Comparison of ENCODE assay signal across 19 cellular contexts in genomic region chr3:46537789-46538188, GRCh38. TPM values are rescaled to one million over a fixed set of nuclear protein-coding genes. Genes with fewer than 3 reads are reported as not detected.
DNase-seq lines count a peak whose midpoint lies in the region; ATAC-seq and TF ChIP-seq lines count a peak whose summit lies in the region.
"Had no signal": no experiment of that assay in that cellular context is flagged by ENCODE, and none has a peak within 500 bp of the region (broad histone marks: within the 10 kb centered on the region; RNA-seq: fewer than 3 reads in every experiment).

No MANE protein-coding gene starts in this region.

- peak overlapping the region; percentile 99 for H3K27ac ChIP-seq in KOPT-K1 (ENCODE audit: low read depth, low read length, poor library complexity, severe bottlenecking)
- no peak overlapping the region for H3K27ac ChIP-seq in adrenal gland
- H3K27ac ChIP-seq: A549, cardiac muscle cell, ovary had no signal

- H3K9me3 Mint-ChIP-seq in activated CD4-positive, alpha-beta T cell treated with anti-CD3 and anti-CD28 coated beads, Interleukin-2, amount 10 ng/mL, durations not matched to agents 7 days and 5 days, result no peaks in the 10 kb centered on the region
- peaks cover 3% of the 10 kb centered on the region for H3K9me3 Mint-ChIP-seq in activated T-helper 1 cell treated with anti-CD3 and anti-CD28 coated beads, Interleukin-12 subunit alpha, Interleukin-12 subunit beta, Interleukin-2, Interleukin-4 antibody, amounts not matched to agents 30 ng/mL and 10 ng/mL and 1 ng/mL, durations not matched to agents 14 hours and 24 hours and 36 hours
- peaks cover 2% of the 10 kb centered on the region for H3K9me3 Mint-ChIP-seq in natural killer cell treated with Interleukin-12 subunit alpha and Interleukin-12 subunit beta and Interleukin-15 and Interleukin-18, amount 100 ng/mL, for 72 hours
- H3K9me3 Mint-ChIP-seq: stimulated activated naive CD8-positive, alpha-beta T cell treated with anti-CD3 and anti-CD28 coated beads, Interleukin-15, Interleukin-2, amounts not matched to agents 100 ng/mL and 50 ng/mL, for 24 hours had no signal

- H3K9me3 ChIP-seq in KOPT-K1 (ENCODE audit: insufficient read depth, low read length, poor library complexity, severe bottlenecking) (no peaks in the 10 kb centered on the region), adrenal gland (replicated peaks in 1 of 3) (no peaks in the 10 kb centered on the region)
- H3K9me3 ChIP-seq: A549, ovary had no signal

- H3K36me3 ChIP-seq in KOPT-K1 (ENCODE audit: insufficient read depth, low read length) (no peaks in the 10 kb centered on the region), adrenal gland (replicated peaks in 1 of 2) (no peaks in the 10 kb centered on the region)
- H3K36me3 ChIP-seq: cardiac muscle cell, ovary had no signal

- H3K27ac Mint-ChIP-seq in activated CD4-positive, alpha-beta T cell treated with anti-CD3 and anti-CD28 coated beads, Interleukin-2, amount 10 ng/mL, durations not matched to agents 7 days and 5 days, result peak overlapping the region; percentile 90
- no peak overlapping the region for H3K27ac Mint-ChIP-seq in activated T-helper 1 cell treated with anti-CD3 and anti-CD28 coated beads, Interleukin-12 subunit alpha, Interleukin-12 subunit beta, Interleukin-2, Interleukin-4 antibody, amounts not matched to agents 30 ng/mL and 10 ng/mL and 1 ng/mL, durations not matched to agents 14 hours and 24 hours and 36 hours
- H3K27ac Mint-ChIP-seq in natural killer cell treated with Interleukin-12 subunit alpha and Interleukin-12 subunit beta and Interleukin-15 and Interleukin-18, amount 100 ng/mL, for 72 hours, result peak overlapping the region; percentile 71 to 76

- no peaks in the 10 kb centered on the region for H3K27me3 ChIP-seq in adrenal gland
- H3K27me3 ChIP-seq: cardiac muscle cell, ovary had no signal

- no peak for TF ChIP-seq POLR2A in adrenal gland (IDR thresholded peaks at IDR 0.05)

- intact Hi-C loops in activated T-helper 1 cell treated with anti-CD3 and anti-CD28 coated beads, Interleukin-12 subunit alpha, Interleukin-12 subunit beta, Interleukin-2, Interleukin-4 antibody, amounts not matched to agents 30 ng/mL and 10 ng/mL and 1 ng/mL, durations not matched to agents 14 hours and 24 hours and 36 hours (cut with micrococcal nuclease), result loop anchor here (5.0 kb wide), 1 partner anchor 50 kb away; no protein-coding TSS in a partner anchor
- intact Hi-C loops in adrenal gland (cut with DNase I), result no loop called here

- H3K4me3 ChIP-seq in adrenal gland, result no peak overlapping the region
- H3K4me3 ChIP-seq: A549, cardiac muscle cell, K562, ovary, skin epidermis had no signal

- peaks cover 71% of the 10 kb centered on the region for H3K4me1 Mint-ChIP-seq in activated CD4-positive, alpha-beta T cell treated with anti-CD3 and anti-CD28 coated beads, Interleukin-2, amount 10 ng/mL, durations not matched to agents 7 days and 5 days
- H3K4me1 Mint-ChIP-seq in activated T-helper 1 cell treated with anti-CD3 and anti-CD28 coated beads, Interleukin-12 subunit alpha, Interleukin-12 subunit beta, Interleukin-2, Interleukin-4 antibody, amounts not matched to agents 30 ng/mL and 10 ng/mL and 1 ng/mL, durations not matched to agents 14 hours and 24 hours and 36 hours (ENCODE audit: low read depth), result peaks cover 49% of the 10 kb centered on the region
- H3K4me1 Mint-ChIP-seq in natural killer cell treated with Interleukin-12 subunit alpha and Interleukin-12 subunit beta and Interleukin-15 and Interleukin-18, amount 100 ng/mL, for 72 hours (ENCODE audit: low read depth in 2 of 2), result peaks cover 40 to 55% of the 10 kb centered on the region in 2 donors

- CTCF ChIA-PET in activated CD4-positive, alpha-beta T cell treated with anti-CD3 and anti-CD28 coated beads, Interleukin-2, amount 10 ng/mL, durations not matched to agents 7 days and 5 days (lab: Charles Lee), result interaction anchor here (1.1 to 6.5 kb wide), 2 partner anchors 21 to 49 kb away, joined by 4 to 51 read pairs; no protein-coding TSS in a partner anchor

- 81 to 91% (median 87%) methylated on average over 4 to 5 of the region's 5 CpGs for WGBS in adrenal gland, 4 donors

- POLR2A ChIA-PET in activated CD4-positive, alpha-beta T cell treated with anti-CD3 and anti-CD28 coated beads, Interleukin-2, amount 10 ng/mL, durations not matched to agents 7 days and 5 days (lab: Charles Lee), result no interaction called here

- peak overlapping the region; percentile 67 for H3K4me3 Mint-ChIP-seq in activated CD4-positive, alpha-beta T cell treated with anti-CD3 and anti-CD28 coated beads, Interleukin-2, amount 10 ng/mL, durations not matched to agents 7 days and 5 days
- peak overlapping the region; percentile 74 for H3K4me3 Mint-ChIP-seq in activated T-helper 1 cell treated with anti-CD3 and anti-CD28 coated beads, Interleukin-12 subunit alpha, Interleukin-12 subunit beta, Interleukin-2, Interleukin-4 antibody, amounts not matched to agents 30 ng/mL and 10 ng/mL and 1 ng/mL, durations not matched to agents 14 hours and 24 hours and 36 hours
- peak overlapping the region; percentile 80 for H3K4me3 Mint-ChIP-seq in natural killer cell treated with Interleukin-12 subunit alpha and Interleukin-12 subunit beta and Interleukin-15 and Interleukin-18, amount 100 ng/mL, for 72 hours

- H3K36me3 Mint-ChIP-seq in activated CD4-positive, alpha-beta T cell treated with anti-CD3 and anti-CD28 coated beads, Interleukin-2, amount 10 ng/mL, durations not matched to agents 7 days and 5 days (ENCODE audit: low read depth), result peaks cover 18% of the 10 kb centered on the region
- no peaks in the 10 kb centered on the region for H3K36me3 Mint-ChIP-seq in activated T-helper 1 cell treated with anti-CD3 and anti-CD28 coated beads, Interleukin-12 subunit alpha, Interleukin-12 subunit beta, Interleukin-2, Interleukin-4 antibody, amounts not matched to agents 30 ng/mL and 10 ng/mL and 1 ng/mL, durations not matched to agents 14 hours and 24 hours and 36 hours (ENCODE audit: low read depth)
- H3K36me3 Mint-ChIP-seq in natural killer cell treated with Interleukin-12 subunit alpha and Interleukin-12 subunit beta and Interleukin-15 and Interleukin-18, amount 100 ng/mL, for 72 hours, result peaks cover 6% of the 10 kb centered on the region

- TF ChIP-seq CTCF in adrenal gland (IDR thresholded peaks at IDR 0.05), result no peak

- H3K4me1 ChIP-seq in adrenal gland (replicated peaks in 1 of 2), result no peaks in the 10 kb centered on the region

- H3K27me3 Mint-ChIP-seq in activated CD4-positive, alpha-beta T cell treated with anti-CD3 and anti-CD28 coated beads, Interleukin-2, amount 10 ng/mL, durations not matched to agents 7 days and 5 days, result peaks cover 18% of the 10 kb centered on the region
- H3K27me3 Mint-ChIP-seq in activated T-helper 1 cell treated with anti-CD3 and anti-CD28 coated beads, Interleukin-12 subunit alpha, Interleukin-12 subunit beta, Interleukin-2, Interleukin-4 antibody, amounts not matched to agents 30 ng/mL and 10 ng/mL and 1 ng/mL, durations not matched to agents 14 hours and 24 hours and 36 hours (ENCODE audit: insufficient read depth), result peaks cover 20% of the 10 kb centered on the region
- H3K27me3 Mint-ChIP-seq in natural killer cell treated with Interleukin-12 subunit alpha and Interleukin-12 subunit beta and Interleukin-15 and Interleukin-18, amount 100 ng/mL, for 72 hours, result peaks cover 25% of the 10 kb centered on the region in 2 donors
- H3K27me3 Mint-ChIP-seq: stimulated activated naive CD8-positive, alpha-beta T cell treated with anti-CD3 and anti-CD28 coated beads, Interleukin-15, Interleukin-2, amounts not matched to agents 100 ng/mL and 50 ng/mL, for 24 hours had no signal

- DNase-seq in activated CD4-positive, alpha-beta T cell treated with anti-CD3 and anti-CD28 coated beads, Interleukin-2, amount 10 ng/mL, durations not matched to agents 7 days and 5 days, result no peak
- DNase-seq in activated CD4-positive, alpha-beta T cell treated with anti-CD3 and anti-CD28 coated beads for 48 hours, result no peak
- no peak for DNase-seq in activated T-helper 1 cell treated with anti-CD3 and anti-CD28 coated beads, Interleukin-12 subunit alpha, Interleukin-12 subunit beta, Interleukin-2, Interleukin-4 antibody, amounts not matched to agents 30 ng/mL and 10 ng/mL and 1 ng/mL, durations not matched to agents 14 hours and 24 hours and 36 hours (ENCODE audit: low spot score)
- no peak for DNase-seq in natural killer cell treated with Interleukin-12 subunit alpha and Interleukin-12 subunit beta and Interleukin-15 and Interleukin-18, amount 100 ng/mL, for 72 hours (ENCODE audit: low spot score)
- DNase-seq in adrenal gland, result no peak
- DNase-seq: EL, NCI-H1417, NCI-H226, ovary had no signal

- ATAC-seq in natural killer cell treated with Interleukin-12 subunit alpha and Interleukin-12 subunit beta and Interleukin-15 and Interleukin-18, amount 100 ng/mL, for 72 hours, result no peak
- ATAC-seq in GM19324 (IDR thresholded peaks at IDR 0.05; ENCODE audit: low FRiP score, unreplicated experiment), result no peak
- no peak for ATAC-seq in HG03565 (IDR thresholded peaks at IDR 0.05; ENCODE audit: unreplicated experiment)
- ATAC-seq: A549, HCT116, K562 had no signal

RNA-seq across cellular contexts. Expression of gene LRRC2, which starts 28.3 kb away (rescaled TPM):
- under 1 TPM; 0.27 to 0.29 TPM for total RNA-seq in activated CD4-positive, alpha-beta T cell treated with anti-CD3 and anti-CD28 coated beads, Interleukin-2, amount 10 ng/mL, durations not matched to agents 7 days and 5 days
- not detected in 2 replicates for total RNA-seq in activated T-helper 1 cell treated with anti-CD3 and anti-CD28 coated beads, Interleukin-12 subunit alpha, Interleukin-12 subunit beta, Interleukin-2, Interleukin-4 antibody, amounts not matched to agents 30 ng/mL and 10 ng/mL and 1 ng/mL, durations not matched to agents 14 hours and 24 hours and 36 hours
- not detected for total RNA-seq in natural killer cell treated with Interleukin-12 subunit alpha and Interleukin-12 subunit beta and Interleukin-15 and Interleukin-18, amount 100 ng/mL, for 72 hours
- 1 to 10 TPM in 5 of 8 donors, under 1 TPM in 2, not detected in 1; 0.09 to 4.7 (median 3.2) TPM for total RNA-seq in adrenal gland
- 1 to 10 TPM in 1 of 3 donors, under 1 TPM in 2; 0.27 to 1.2 (median 0.32) TPM for polyA plus RNA-seq in adrenal gland
- total RNA-seq: K562 had no signal
- polyA plus RNA-seq: A549 had no signal

RNA-seq across cellular contexts. Expression of gene RTP3, which starts 40.0 kb away (rescaled TPM):
- total RNA-seq in activated CD4-positive, alpha-beta T cell treated with anti-CD3 and anti-CD28 coated beads, Interleukin-2, amount 10 ng/mL, durations not matched to agents 7 days and 5 days, result not detected
- total RNA-seq in activated T-helper 1 cell treated with anti-CD3 and anti-CD28 coated beads, Interleukin-12 subunit alpha, Interleukin-12 subunit beta, Interleukin-2, Interleukin-4 antibody, amounts not matched to agents 30 ng/mL and 10 ng/mL and 1 ng/mL, durations not matched to agents 14 hours and 24 hours and 36 hours, result not detected in 2 replicates
- not detected for total RNA-seq in natural killer cell treated with Interleukin-12 subunit alpha and Interleukin-12 subunit beta and Interleukin-15 and Interleukin-18, amount 100 ng/mL, for 72 hours
- not detected for total RNA-seq in adrenal gland
- not detected for polyA plus RNA-seq in adrenal gland
- total RNA-seq: cardiac muscle cell, K562, ovary, urinary bladder had no signal
- polyA plus RNA-seq: A549, cardiac muscle cell, K562, ovary, urinary bladder had no signal
